ENCODE assay signal across 24 cellular contexts in the genomic region with DNA sequence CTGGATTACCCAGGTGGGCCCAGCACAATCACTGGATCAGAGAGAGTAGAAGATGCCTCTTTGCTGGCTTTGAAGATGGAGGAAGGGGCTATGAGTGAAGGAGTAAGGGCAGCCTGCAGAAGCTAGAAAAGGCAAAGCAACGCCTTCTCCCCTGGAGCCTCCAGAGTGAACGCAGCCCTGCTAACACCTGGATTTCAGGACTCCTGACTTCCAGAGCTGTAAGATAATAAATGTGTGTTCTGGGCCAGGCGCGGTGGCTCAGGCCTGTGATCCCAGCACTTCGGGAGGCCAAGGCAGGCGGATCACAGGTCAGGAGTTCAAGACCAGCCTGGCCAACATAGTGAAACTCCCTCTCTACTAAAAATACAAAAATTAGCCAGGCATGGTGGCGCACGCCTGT.
"Had no signal": no experiment of that assay in that cellular context is flagged by ENCODE, and none has a peak within 500 bp of the region (broad histone marks: within the 10 kb centered on the region; RNA-seq: fewer than 3 reads in every experiment).

No MANE protein-coding gene starts in this region.

- H3K27me3 Mint-ChIP-seq: activated naive CD8-positive, alpha-beta T cell; naive thymus-derived CD8-positive, alpha-beta T cell; stimulated activated naive B cell treated with anti-CD40 and anti-IgM and Interleukin-4, amounts not matched to agents 10 μg/mL and 1 μg/mL and 100 μg/mL, for 72 hours had no signal

- H3K27ac Mint-ChIP-seq: activated naive CD8-positive, alpha-beta T cell; activated T-helper 2 cell treated with anti-CD3 and anti-CD28 coated beads, Interferon-gamma antibody, Interleukin-2, Interleukin-4, amounts not matched to agents 10 μg/mL and 5 μg/mL and 100 μg/mL, durations not matched to agents 14 hours and 24 hours and 36 hours; stimulated activated naive B cell treated with anti-CD40 and anti-IgM and Interleukin-4, amounts not matched to agents 10 μg/mL and 1 μg/mL and 100 μg/mL, for 72 hours had no signal

- H3K36me3 ChIP-seq: gastrocnemius medialis, pancreas, right atrium auricular region, transverse colon, uterus had no signal

- H3K4me1 ChIP-seq: pancreas, right atrium auricular region, transverse colon, uterus had no signal

- H3K4me3 Mint-ChIP-seq: activated naive CD8-positive, alpha-beta T cell; naive thymus-derived CD8-positive, alpha-beta T cell; neural crest cell; stimulated activated naive B cell treated with anti-CD40 and anti-IgM and Interleukin-4, amounts not matched to agents 10 μg/mL and 1 μg/mL and 100 μg/mL, for 72 hours had no signal

- DNase-seq: activated CD4-positive, alpha-beta T cell treated with anti-CD3 and anti-CD28 coated beads for 4 hours; activated CD4-positive, alpha-beta T cell treated with anti-CD3 and anti-CD28 coated beads, Interleukin-2, amount 50 U/mL, for 4 hours; activated CD4-positive, CD25-positive, alpha-beta regulatory T cell; activated CD8-positive, alpha-beta memory T cell treated with anti-CD3 and anti-CD28 coated beads, Interleukin-2, amount 50 U/mL, for 4 hours; activated naive CD4-positive, alpha-beta T cell treated with Interleukin-2 at 50 U/mL for 16 hours; anterior cingulate cortex; effector CD8-positive, alpha-beta T cell; gastrocnemius medialis; glutamatergic neuron; left cardiac atrium; midbrain; nucleus accumbens; stimulated activated CD4-positive, alpha-beta T cell treated with anti-CD3 and anti-CD28 coated beads, Interleukin-15, amount 100 ng/mL, for 24 hours; stimulated activated CD4-positive, alpha-beta T cell treated with anti-CD3 and anti-CD28 coated beads, Interleukin-2, amount 100 ng/mL, for 24 hours; stimulated activated naive B cell treated with anti-CD40 and anti-IgM and Interleukin-4, amounts not matched to agents 10 μg/mL and 1 μg/mL and 100 μg/mL, for 72 hours; transverse colon had no signal

- H3K27me3 ChIP-seq: gastrocnemius medialis, hepatocyte, pancreas, right atrium auricular region, transverse colon, uterus had no signal

- ATAC-seq: gastrocnemius medialis; left cardiac atrium; naive thymus-derived CD8-positive, alpha-beta T cell; pancreas had no signal

- H3K4me3 ChIP-seq: gastrocnemius medialis, hepatocyte, pancreas, right atrium auricular region, transverse colon, uterus had no signal

- H3K36me3 Mint-ChIP-seq: activated naive CD8-positive, alpha-beta T cell; naive thymus-derived CD8-positive, alpha-beta T cell; stimulated activated naive B cell treated with anti-CD40 and anti-IgM and Interleukin-4, amounts not matched to agents 10 μg/mL and 1 μg/mL and 100 μg/mL, for 72 hours had no signal

- H3K27ac ChIP-seq: gastrocnemius medialis, hepatocyte, pancreas, right atrium auricular region, transverse colon, uterus had no signal

- H3K4me1 Mint-ChIP-seq: neural crest cell; stimulated activated naive B cell treated with anti-CD40 and anti-IgM and Interleukin-4, amounts not matched to agents 10 μg/mL and 1 μg/mL and 100 μg/mL, for 72 hours had no signal

- H3K9me3 Mint-ChIP-seq: activated T-helper 2 cell treated with anti-CD3 and anti-CD28 coated beads, Interferon-gamma antibody, Interleukin-2, Interleukin-4, amounts not matched to agents 10 μg/mL and 5 μg/mL and 100 μg/mL, durations not matched to agents 14 hours and 24 hours and 36 hours; naive thymus-derived CD8-positive, alpha-beta T cell; neural crest cell; stimulated activated naive B cell treated with anti-CD40 and anti-IgM and Interleukin-4, amounts not matched to agents 10 μg/mL and 1 μg/mL and 100 μg/mL, for 72 hours had no signal

- H3K9me3 ChIP-seq: gastrocnemius medialis, pancreas, right atrium auricular region, transverse colon, uterus had no signal
